In the genomic region with DNA sequence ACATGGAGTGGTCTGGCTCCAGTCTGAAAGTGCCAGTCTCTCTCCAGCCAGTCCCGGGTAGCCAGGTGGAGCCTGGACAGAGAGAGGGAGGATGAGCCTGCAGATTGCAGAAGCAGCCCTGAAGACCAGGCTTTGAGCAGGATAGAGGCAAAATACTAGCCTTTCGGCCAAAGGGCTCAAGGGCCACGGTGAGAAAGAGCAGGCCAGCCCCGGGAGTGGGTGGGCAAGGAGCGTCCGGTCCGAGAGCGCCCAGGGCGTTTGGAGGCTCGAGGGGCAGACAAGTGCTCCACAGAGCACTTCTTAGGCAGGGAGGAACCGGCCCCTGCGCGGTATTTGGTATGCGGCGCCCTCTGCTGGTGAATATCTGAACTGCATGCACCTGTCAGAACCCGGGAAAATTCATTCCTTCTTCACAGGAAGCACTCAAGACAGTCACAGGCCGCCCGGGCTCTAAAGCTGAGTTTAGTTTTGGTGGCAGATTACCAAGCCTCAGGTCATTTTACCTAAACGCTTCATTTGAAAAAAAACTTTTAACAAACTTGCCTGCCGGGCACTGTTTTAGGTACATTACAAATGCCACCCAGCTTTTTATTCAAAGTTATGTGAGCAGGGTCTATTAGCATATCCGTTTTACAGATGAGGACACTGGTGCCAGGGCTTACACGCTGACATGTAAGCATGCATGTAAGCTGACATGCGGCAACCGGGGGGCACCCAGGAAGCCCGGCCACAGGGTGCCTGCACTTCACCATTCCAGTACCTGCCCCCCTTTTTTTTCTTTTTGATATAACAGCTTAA, we compare ENCODE assay signal across 8 cellular contexts. TPM values are rescaled to one million over a fixed set of nuclear protein-coding genes. Genes with fewer than 3 reads are reported as not detected.
A peak's percentile ranks its signal among the peaks of the same experiment; 100 is the strongest.
DNase-seq lines count a peak whose midpoint lies in the region; ATAC-seq and TF ChIP-seq lines count a peak whose summit lies in the region.

No MANE protein-coding gene starts in this region.

- H3K27me3 ChIP-seq in A673 (replicated peaks; ENCODE audit: insufficient read depth, low read depth, low read length, poor library complexity) = no peaks in the 10 kb centered on the region
- no peaks in the 10 kb centered on the region; the same call in none of the 2 replicates for H3K27me3 ChIP-seq in IMR-90 (ENCODE audit: control insufficient read depth, insufficient read depth, low read length)
- peaks cover 0 to 44% (median 0%) of the 10 kb centered on the region in 4 donors for H3K27me3 ChIP-seq in esophagus squamous epithelium

- DNase-seq in A673 (ENCODE audit: low spot score) (peak; percentile 82), IMR-90 (peak; percentile 35), NOMO-1 treated with dmso at 0.1 percent for 144 hours (lab: John Stamatoyannopoulos, UW; ENCODE audit: unreplicated experiment) (peak; percentile 73), esophagus squamous epithelium (lab: John Stamatoyannopoulos, UW) (no peak)
- peak; percentile 93 for DNase-seq in activated CD8-positive, alpha-beta memory T cell treated with anti-CD3 and anti-CD28 coated beads, Interleukin-2, amount 50 U/mL, for 48 hours
- DNase-seq in stimulated activated naive CD8-positive, alpha-beta T cell treated with anti-CD3 and anti-CD28 coated beads, Interleukin-15, amount 100 ng/mL, for 72 hours = peak; percentile 61 to 62

- peak; percentile 94 for TF ChIP-seq CTCF in A673 (conservative IDR thresholded peaks at IDR 0.05; ENCODE audit: low read depth, low read length)
- TF ChIP-seq CTCF in IMR-90 (conservative IDR thresholded peaks at IDR 0.05; ENCODE audit: low read depth, low read length) = peak; percentile 87
- peak; percentile 84 to 97 (median 94) for TF ChIP-seq CTCF in esophagus squamous epithelium (IDR thresholded peaks at IDR 0.05)
- peak; percentile 88 to 93 (median 90) for TF ChIP-seq CTCF in nephron (IDR thresholded peaks at IDR 0.05; ENCODE audit: unreplicated experiment in 3 of 3)

- H4K5ac ChIP-seq in IMR-90 (ENCODE audit: low read depth, low read length) = no peak overlapping the region

- no peak overlapping the region for H2AK9ac ChIP-seq in IMR-90 (replicated peaks; ENCODE audit: low read depth, low read length, poor library complexity)

- H2AK5ac ChIP-seq in IMR-90 (ENCODE audit: low read depth, low read length) = no peak overlapping the region

- in situ Hi-C loops in IMR-90 (cut with MboI; ENCODE audit: low sequenced_read_pairs) = no loop called here

- no peaks in the 10 kb centered on the region for H3K9me1 ChIP-seq in IMR-90 (ENCODE audit: insufficient read depth, low read length)

- H2BK120ac ChIP-seq in IMR-90 (ENCODE audit: low read depth, low read length) = no peak overlapping the region

- no peaks in the 10 kb centered on the region for H3K4me1 ChIP-seq in A673 (ENCODE audit: insufficient read depth, low read length, poor library complexity, severe bottlenecking)
- H3K4me1 ChIP-seq in IMR-90 (ENCODE audit: control insufficient read depth, insufficient read depth, low read length) = no peaks in the 10 kb centered on the region
- H3K4me1 ChIP-seq in esophagus squamous epithelium = peaks cover 0 to 15% (median 3%) of the 10 kb centered on the region in 3 donors

- H3K4ac ChIP-seq in IMR-90 (ENCODE audit: low read depth, low read length) = no peak overlapping the region

- H3K9me3 ChIP-seq in A673 (ENCODE audit: low read depth, low read length, poor library complexity, severe bottlenecking) (peaks cover 15% of the 10 kb centered on the region), IMR-90 (ENCODE audit: control insufficient read depth, insufficient read depth, low read length) (peaks cover 20% of the 10 kb centered on the region), esophagus squamous epithelium (peaks cover 13 to 38% (median 28%) of the 10 kb centered on the region in 3 donors)

- no peaks in the 10 kb centered on the region for H3K4me1 Mint-ChIP-seq in nephron
- H3K4me1 Mint-ChIP-seq in stimulated activated naive CD8-positive, alpha-beta T cell treated with anti-CD3 and anti-CD28 coated beads, Interleukin-15, amount 100 ng/mL, for 72 hours = no peaks in the 10 kb centered on the region

- no peak overlapping the region for H3K4me2 ChIP-seq in IMR-90 (ENCODE audit: low read depth, low read length)

- H3K9me3 Mint-ChIP-seq in nephron = peaks cover 40% of the 10 kb centered on the region
- peaks cover 25 to 32% of the 10 kb centered on the region in 2 donors for H3K9me3 Mint-ChIP-seq in stimulated activated naive CD8-positive, alpha-beta T cell treated with anti-CD3 and anti-CD28 coated beads, Interleukin-15, amount 100 ng/mL, for 72 hours

- no peak overlapping the region for H3K27ac Mint-ChIP-seq in nephron
- H3K27ac Mint-ChIP-seq in stimulated activated naive CD8-positive, alpha-beta T cell treated with anti-CD3 and anti-CD28 coated beads, Interleukin-15, amount 100 ng/mL, for 72 hours = no peak overlapping the region

- ATAC-seq in GM18867 (IDR thresholded peaks at IDR 0.05; ENCODE audit: unreplicated experiment) (peak; percentile 58), IMR-90 (ENCODE audit: low read depth) (peak; percentile 98)
- peak; percentile 78 for ATAC-seq in stimulated activated naive CD8-positive, alpha-beta T cell treated with anti-CD3 and anti-CD28 coated beads, Interleukin-15, amount 100 ng/mL, for 72 hours

- no peak overlapping the region for H3K4me3 Mint-ChIP-seq in nephron
- no peak overlapping the region for H3K4me3 Mint-ChIP-seq in stimulated activated naive CD8-positive, alpha-beta T cell treated with anti-CD3 and anti-CD28 coated beads, Interleukin-15, amount 100 ng/mL, for 72 hours

- no peak overlapping the region for H3K56ac ChIP-seq in IMR-90 (ENCODE audit: extremely low read depth, insufficient read depth, low read length)

- H3K14ac ChIP-seq in IMR-90 (replicated peaks; ENCODE audit: low read depth, low read length) = no peak overlapping the region

- TF ChIP-seq RAD21 in IMR-90 (IDR thresholded peaks at IDR 0.05; ENCODE audit: low read length) = peak; percentile 84

- no TSS peak for BruUV-seq in A673 (replicated peaks; lab: Mats Ljungman, UMichigan)
- no TSS peak for BruUV-seq in IMR-90 (replicated peaks; lab: Mats Ljungman, UMichigan)

- no CpG with 5 or more reads among the region's 25 CpGs for WGBS in IMR-90 (ENCODE audit: extremely low coverage in 2 of 2, insufficient read length in 1 of 2), 2 experiments
- 19 to 33% methylated on average over 11 to 15 of the region's 25 CpGs for WGBS in esophagus squamous epithelium, 2 donors

- peaks cover 25% of the 10 kb centered on the region for H3K27me3 Mint-ChIP-seq in nephron (ENCODE audit: low read depth)
- H3K27me3 Mint-ChIP-seq in stimulated activated naive CD8-positive, alpha-beta T cell treated with anti-CD3 and anti-CD28 coated beads, Interleukin-15, amount 100 ng/mL, for 72 hours = peaks cover 23% of the 10 kb centered on the region

- peaks cover 8% of the 10 kb centered on the region for H3K36me3 Mint-ChIP-seq in nephron (ENCODE audit: low read depth)

- intact Hi-C loops in A673 (cut with micrococcal nuclease; ENCODE audit: unreplicated experiment) = loop anchor here (1.0 to 10.0 kb wide), 3 partner anchors 121 to 1191 kb away; no protein-coding TSS in a partner anchor
- intact Hi-C loops in IMR-90 (cut with micrococcal nuclease) = loop anchor here (1.0 kb wide), 3 partner anchors 262 to 1208 kb away; no protein-coding TSS in a partner anchor
- intact Hi-C loops in esophagus squamous epithelium (cut with DNase I) = no loop called here

- H3K23ac ChIP-seq in IMR-90 (ENCODE audit: low read depth, low read length) = no peak overlapping the region

- TF ChIP-seq POLR2A in IMR-90 (IDR thresholded peaks at IDR 0.05; ENCODE audit: low read depth, low read length) (no peak), esophagus squamous epithelium (IDR thresholded peaks at IDR 0.05) (no peak)

- H4K20me1 ChIP-seq in IMR-90 (ENCODE audit: insufficient read depth, low read length) = no peaks in the 10 kb centered on the region

- H4K8ac ChIP-seq in IMR-90 (ENCODE audit: low read depth in 2 of 2, low read length in 2 of 2) = no peak overlapping the region

- H3K79me1 ChIP-seq in IMR-90 (ENCODE audit: low read depth in 1 of 2, low read length in 2 of 2) = no peaks in the 10 kb centered on the region

- no peak overlapping the region for H2BK5ac ChIP-seq in IMR-90 (ENCODE audit: low read depth, low read length, poor library complexity, severe bottlenecking)

- H3K27ac ChIP-seq in A673 (ENCODE audit: low read depth, low read length, poor library complexity, severe bottlenecking) (no peak overlapping the region), IMR-90 (ENCODE audit: insufficient read depth, low read length) (no peak overlapping the region), esophagus squamous epithelium (no peak overlapping the region)

- H2AFZ ChIP-seq in IMR-90 (replicated peaks; ENCODE audit: low read length, poor library complexity) = peak overlapping the region; percentile 67

- H3K36me3 ChIP-seq in A673 (ENCODE audit: insufficient read depth, low read length, poor library complexity, severe bottlenecking) = no peaks in the 10 kb centered on the region
- H3K36me3 ChIP-seq in IMR-90 (ENCODE audit: control insufficient read depth, insufficient read depth, low read length) = no peaks in the 10 kb centered on the region
- no peaks in the 10 kb centered on the region for H3K36me3 ChIP-seq in esophagus squamous epithelium

- CTCF ChIA-PET in A673 (lab: Charles Lee) = interaction anchor here (0.7 to 3.5 kb wide), 5 partner anchors 8 to 296 kb away, joined by 3 to 32 read pairs (median 3); no protein-coding TSS in a partner anchor
- CTCF ChIA-PET in IMR-90 (lab: Yijun Ruan, JAX) = interaction anchor here (0.6 to 1.9 kb wide), 4 partner anchors 9 to 262 kb away, joined by 3 to 14 read pairs (median 3); no protein-coding TSS in a partner anchor

- no peak overlapping the region for H2BK20ac ChIP-seq in IMR-90 (ENCODE audit: low read depth, low read length)

- H4K91ac ChIP-seq in IMR-90 (ENCODE audit: insufficient read depth, low read depth, low read length) = no peak overlapping the region

- H3K4me3 ChIP-seq in A673 (ENCODE audit: low read depth, low read length, poor library complexity, severe bottlenecking) = no peak overlapping the region
- H3K4me3 ChIP-seq in IMR-90 (ENCODE audit: insufficient read depth, low read depth, low read length) = no peak overlapping the region
- no peak overlapping the region for H3K4me3 ChIP-seq in esophagus squamous epithelium

- dilution Hi-C loops in IMR-90 (cut with HindIII; ENCODE audit: low sequenced_read_pairs, unreplicated experiment) = no loop called here

- no peak overlapping the region for H3K9ac ChIP-seq in IMR-90 (ENCODE audit: low read depth, low read length)

- no peak overlapping the region for H2BK15ac ChIP-seq in IMR-90 (ENCODE audit: low read depth, low read length)

- H3K18ac ChIP-seq in IMR-90 (ENCODE audit: low read depth, low read length) = no peak overlapping the region

- POLR2A ChIA-PET in A673 (lab: Charles Lee; ENCODE audit: low non-redundant PET) (no interaction called here), IMR-90 (lab: Charles Lee; ENCODE audit: unreplicated experiment) (no interaction called here)

RNA-seq across cellular contexts. Expression of a gene that starts 21.0 kb away (rescaled TPM):
- total RNA-seq in A673 (2021) (278 and 318 TPM in 2 replicates), IMR-90 (2012; rRNA removed) (194 and 325 TPM in 2 replicates), esophagus squamous epithelium (100 to 1,000 TPM; 102 to 199 (median 142) TPM)
- polyA plus RNA-seq in IMR-90 (2012; rRNA removed) = 150 and 181 TPM in 2 replicates
- polyA plus RNA-seq in IMR-90 (2012; cell fraction: cytosol; rRNA removed) = 24.3 and 34.6 TPM in 2 replicates
- 8.4 and 77.4 TPM in 2 replicates for polyA plus RNA-seq in IMR-90 (2012; cell fraction: nucleus; rRNA removed; ENCODE audit: low replicate concordance)
